23 cellular contexts compared by ENCODE assay signal in genomic region chr22:38852522-38852921, GRCh38. TPM values are rescaled to one million over a fixed set of nuclear protein-coding genes. Genes with fewer than 3 reads are reported as not detected.
DNase-seq lines count a peak whose midpoint lies in the region; ATAC-seq, FAIRE-seq and TF ChIP-seq lines count a peak whose summit lies in the region.
"Had no signal": no experiment of that assay in that cellular context is flagged by ENCODE, and none has a peak within 500 bp of the region (broad histone marks: within the 10 kb centered on the region; RNA-seq: fewer than 3 reads in every experiment).

No MANE protein-coding gene starts in this region.

- WGBS in H1 (ENCODE audit: extremely low coverage in 1 of 2, insufficient coverage in 1 of 2, insufficient read length in 1 of 2, insufficient replicate concordance in 2 of 2, low coverage in 1 of 2, low lambda C conversion rate in 2 of 2, missing lambda C conversion rate in 1 of 2), 2 experiments: 100% methylated on average over 1 of the region's 1 CpG; no CpG with 5 or more reads in 1 of the 2 experiments

- H2BK120ac ChIP-seq in H1 (replicated peaks; ENCODE audit: low read depth, low read length): no peak overlapping the region

- no peaks in the 10 kb centered on the region for H3K9me2 ChIP-seq in HCT116 (ENCODE audit: insufficient read depth)

- H3K36me3 ChIP-seq in HCT116 (ENCODE audit: control insufficient read depth in 1 of 2, insufficient read depth in 2 of 2, low read length in 2 of 2): no peaks in the 10 kb centered on the region
- H3K36me3 ChIP-seq in SK-N-MC (ENCODE audit: insufficient read depth, low read length): no peaks in the 10 kb centered on the region
- no peaks in the 10 kb centered on the region for H3K36me3 ChIP-seq in H1 (ENCODE audit: control insufficient read depth in 2 of 4, insufficient read depth in 4 of 4, low read length in 3 of 4)
- H3K36me3 ChIP-seq in left lung: no peaks in the 10 kb centered on the region
- H3K36me3 ChIP-seq: BE2C had no signal

- H3K9me3 Mint-ChIP-seq in progenitor cell of endocrine pancreas (ENCODE audit: low read depth): no peaks in the 10 kb centered on the region
- H3K9me3 Mint-ChIP-seq: CD8-positive, alpha-beta memory T cell; H9 had no signal

- H3K79me2 ChIP-seq in HCT116 (ENCODE audit: insufficient read depth, low read length) (no peaks in the 10 kb centered on the region), H1 (ENCODE audit: control insufficient read depth in 1 of 2, insufficient read depth in 2 of 2, low read length in 2 of 2) (no peaks in the 10 kb centered on the region)

- BruUV-seq in HCT116 (replicated peaks; lab: Mats Ljungman, UMichigan): no TSS peak

- H3K27ac ChIP-seq in HCT116 (ENCODE audit: low read depth, low read length): no peak overlapping the region
- H3K27ac ChIP-seq in SK-N-MC: 0 out of 2 replicates have a peak overlapping the region, but pooled peaks have one; percentile 30
- H3K27ac ChIP-seq in H1 (ENCODE audit: low read depth, low read length): no peak overlapping the region
- H3K27ac ChIP-seq in left lung: no peak overlapping the region
- H3K27ac ChIP-seq: HL-60 had no signal

- H2BK5ac ChIP-seq in H1 (ENCODE audit: low read depth, low read length): no peak overlapping the region

- TF ChIP-seq POLR2A in HCT116 (IDR thresholded peaks at IDR 0.05; ENCODE audit: borderline replicate concordance, extremely low read depth, insufficient read depth, insufficient read length) (no peak), H1 (IDR thresholded peaks at IDR 0.05; ENCODE audit: control extremely low read depth in 1 of 2, low read depth in 2 of 2, low read length in 2 of 2) (no peak)

- no peaks in the 10 kb centered on the region for H3K79me1 ChIP-seq in H1 (ENCODE audit: low read depth, low read length)

- DNase-seq in HCT116 (ENCODE audit: low read depth, low spot score) (no peak), SK-N-MC (ENCODE audit: low read depth, low spot score) (no peak), H1 (ENCODE audit: low read depth in 1 of 2, low spot score in 2 of 2) (no peak), progenitor cell of endocrine pancreas (ENCODE audit: low spot score, unreplicated experiment) (no peak), left lung (no peak)
- DNase-seq: ACHN; BE2C; C1 segment of cervical spinal cord; CD4-positive, CD25-positive, alpha-beta regulatory T cell; CD8-positive, alpha-beta memory T cell; COR-L47; DMS 273 treated with DMSO at 0.1 percent for 48 hours; DMS53; DND-41; EL; GOT3; H9; IMR-90; KBM-7 had no signal

- H4K20me1 ChIP-seq in HCT116 (ENCODE audit: insufficient read depth) (no peaks in the 10 kb centered on the region), H1 (replicated peaks in 1 of 2; ENCODE audit: control insufficient read depth in 1 of 2, insufficient read depth in 2 of 2, low read length in 2 of 2) (no peaks in the 10 kb centered on the region)

- TF ChIP-seq CTCF in HCT116 (IDR thresholded peaks at IDR 0.05 in 2 of 3, conservative IDR thresholded peaks at IDR 0.05 in 1 of 3; ENCODE audit: borderline replicate concordance in 1 of 3, insufficient read depth in 1 of 3, low read depth in 2 of 3, low read length in 2 of 3) (no peak), H1 (IDR thresholded peaks at IDR 0.05; ENCODE audit: control extremely low read depth in 1 of 3, insufficient read depth in 1 of 3, low read depth in 1 of 3, low read length in 3 of 3) (no peak), progenitor cell of endocrine pancreas (IDR thresholded peaks at IDR 0.05; ENCODE audit: unreplicated experiment) (no peak), left lung (IDR thresholded peaks at IDR 0.05) (no peak)

- peaks cover 47% of the 10 kb centered on the region for H3K27me3 Mint-ChIP-seq in progenitor cell of endocrine pancreas

- H3K18ac ChIP-seq in H1 (ENCODE audit: extremely low read depth, low read length): no peak overlapping the region

- no peak overlapping the region for H3K4ac ChIP-seq in H1 (replicated peaks; ENCODE audit: insufficient read length, low read depth, low read length)

- no peak overlapping the region for H4K91ac ChIP-seq in H1 (replicated peaks; ENCODE audit: insufficient read length, low read length)

- RAD21 ChIA-PET in HCT116 (lab: Charles Lee; ENCODE audit: low non-redundant PET in 1 of 2, low total read pairs in 2 of 2, uncharacterized antibody in 2 of 2, unreplicated experiment in 2 of 2): no interaction called here

- H2BK15ac ChIP-seq in H1 (ENCODE audit: low read length): no peak overlapping the region

- no peak overlapping the region for H2AK5ac ChIP-seq in H1 (ENCODE audit: low read depth, low read length)

- H3K27ac Mint-ChIP-seq in progenitor cell of endocrine pancreas: peak overlapping the region; percentile 31
- H3K27ac Mint-ChIP-seq: CD4-positive, CD25-positive, alpha-beta regulatory T cell; CD8-positive, alpha-beta memory T cell; H9 had no signal

- H3K36me3 Mint-ChIP-seq in progenitor cell of endocrine pancreas (ENCODE audit: insufficient read depth): no peaks in the 10 kb centered on the region
- H3K36me3 Mint-ChIP-seq: CD4-positive, CD25-positive, alpha-beta regulatory T cell; CD8-positive, alpha-beta memory T cell had no signal

- CTCF ChIA-PET in HCT116 (lab: Charles Lee): interaction anchor here (2.1 kb wide), 1 partner anchor 17 kb away, joined by 20 read pairs; no protein-coding TSS in a partner anchor
- CTCF ChIA-PET in H1 (lab: Charles Lee; ENCODE audit: partially characterized antibody): interaction anchor here (0.8 to 2.7 kb wide), 3 partner anchors 9 to 84 kb away, joined by 3 to 19 read pairs (median 3); no protein-coding TSS in a partner anchor

- no peaks in the 10 kb centered on the region for H3K9me3 ChIP-seq in HCT116 (ENCODE audit: control insufficient read depth in 1 of 2, insufficient read depth in 1 of 2, low read depth in 1 of 2, low read length in 2 of 2)
- no peaks in the 10 kb centered on the region for H3K9me3 ChIP-seq in SK-N-MC (ENCODE audit: low read depth, low read length)
- no peaks in the 10 kb centered on the region for H3K9me3 ChIP-seq in H1 (ENCODE audit: insufficient read depth in 2 of 2, low read depth in 1 of 2, low read length in 1 of 2)
- no peaks in the 10 kb centered on the region for H3K9me3 ChIP-seq in left lung
- H3K9me3 ChIP-seq: BE2C had no signal

- no peak overlapping the region for H4K8ac ChIP-seq in H1 (ENCODE audit: extremely low read depth, insufficient read depth, low read length)

- H2BK12ac ChIP-seq in H1 (ENCODE audit: low read depth, low read length): no peak overlapping the region

- POLR2A ChIA-PET in HCT116 (lab: Charles Lee): interaction anchor here (2.4 kb wide), 1 partner anchor 9 kb away, joined by 9 read pairs; the partner anchor contains the start of gene NPTXR
- POLR2A ChIA-PET in H1 (lab: Charles Lee; ENCODE audit: partially characterized antibody): interaction anchor here (0.6 to 1.3 kb wide), 2 partner anchors 10 to 24 kb away, joined by 3 read pairs; no protein-coding TSS in a partner anchor

- H3K4me3 ChIP-seq in HCT116 (replicated peaks in 1 of 2; ENCODE audit: low read depth in 1 of 2, low read length in 2 of 2) (no peak overlapping the region), SK-N-MC (no peak overlapping the region), H1 (ENCODE audit: extremely low read depth in 1 of 4, insufficient read depth in 2 of 4, low read depth in 3 of 4, low read length in 4 of 4) (no peak overlapping the region), left lung (no peak overlapping the region)

- TF ChIP-seq RAD21 in HCT116 (IDR thresholded peaks at IDR 0.05; ENCODE audit: low read depth) (no peak), H1 (IDR thresholded peaks at IDR 0.05 in 1 of 2, conservative IDR thresholded peaks at IDR 0.05 in 1 of 2; ENCODE audit: low read depth in 2 of 2, low read length in 2 of 2) (no peak)

- no peak for FAIRE-seq in H1 (lab: Jason Lieb, UNC)
- FAIRE-seq: GM12891 had no signal

- H3K14ac ChIP-seq in H1 (ENCODE audit: insufficient read length): no peak overlapping the region

- H3K23ac ChIP-seq in H1 (ENCODE audit: insufficient read length): no peak overlapping the region

- H3K4me2 ChIP-seq in HCT116 (ENCODE audit: low read length): peak overlapping the region; percentile 67; the same call in 1 of the 2 replicates
- H3K4me2 ChIP-seq in H1 (ENCODE audit: insufficient read depth in 1 of 2, low read depth in 2 of 2, low read length in 2 of 2): 0 out of 4 replicates have a peak overlapping the region, but pooled peaks of 1 of the 2 experiments have one; percentile 24

- ATAC-seq in HCT116 (no peak), left lung (no peak), GM21367 (IDR thresholded peaks at IDR 0.05; ENCODE audit: unreplicated experiment) (no peak), GM19035 (IDR thresholded peaks at IDR 0.05; ENCODE audit: unreplicated experiment) (no peak)

- TF ChIP-seq EP300 in H1 (IDR thresholded peaks at IDR 0.05; ENCODE audit: borderline replicate concordance in 1 of 2, low read depth in 2 of 2, low read length in 2 of 2): no peak

- intact Hi-C loops in HCT116 (cut with micrococcal nuclease) (no loop called here), left lung (cut with DNase I) (no loop called here)

- H3K4me1 Mint-ChIP-seq in progenitor cell of endocrine pancreas (ENCODE audit: low read depth): peaks cover 4% of the 10 kb centered on the region
- H3K4me1 Mint-ChIP-seq: CD4-positive, CD25-positive, alpha-beta regulatory T cell; CD8-positive, alpha-beta memory T cell had no signal

- no peak overlapping the region for H2BK20ac ChIP-seq in H1 (ENCODE audit: low read length)

- no peak overlapping the region for H3K9ac ChIP-seq in HCT116 (ENCODE audit: low read length)
- no peak overlapping the region for H3K9ac ChIP-seq in SK-N-MC (ENCODE audit: insufficient read length)
- H3K9ac ChIP-seq in H1 (replicated peaks in 1 of 4; ENCODE audit: extremely low read depth in 1 of 4, low read depth in 3 of 4, low read length in 3 of 4): peak overlapping the region in 1 of 4 experiments; percentile 21; a peak in 1 of 7 replicates

- no peak overlapping the region for H3K56ac ChIP-seq in H1 (replicated peaks; ENCODE audit: insufficient read length, low read depth, low read length)

- H2AFZ ChIP-seq in HCT116 (ENCODE audit: low read depth, low read length, poor library complexity, severe bottlenecking): no peak overlapping the region
- H2AFZ ChIP-seq in H1 (ENCODE audit: low read length): no peak overlapping the region

- H3K4me1 ChIP-seq in HCT116 (ENCODE audit: control insufficient read depth in 1 of 2, insufficient read depth in 2 of 2, low read length in 2 of 2) (peaks cover 17 to 31% of the 10 kb centered on the region in 2 experiments), H1 (replicated peaks in 1 of 4; ENCODE audit: control insufficient read depth in 3 of 4, insufficient read depth in 4 of 4, low read length in 3 of 4) (peaks cover 0 to 3% (median under 1%) of the 10 kb centered on the region in 4 experiments; a peak in 2 of 7 replicates), left lung (no peaks in the 10 kb centered on the region)

- no peaks in the 10 kb centered on the region for H3K23me2 ChIP-seq in H1 (ENCODE audit: low read depth, low read length)

- H3K27me3 ChIP-seq in HCT116 (ENCODE audit: insufficient read depth, low read length): no peaks in the 10 kb centered on the region
- H3K27me3 ChIP-seq in H1 (replicated peaks in 1 of 4; ENCODE audit: control insufficient read depth in 3 of 4, extremely low read depth in 1 of 4, insufficient read depth in 3 of 4, low read length in 3 of 4): peaks cover 0 to 5% (median 2%) of the 10 kb centered on the region in 4 experiments; a peak in 2 of 7 replicates
- H3K27me3 ChIP-seq in left lung: peaks cover 0 to 17% of the 10 kb centered on the region in 2 donors
- H3K27me3 ChIP-seq: BE2C had no signal

- H4K5ac ChIP-seq in H1 (ENCODE audit: insufficient read length, low read depth, low read length): no peak overlapping the region

- H3K4me3 Mint-ChIP-seq in progenitor cell of endocrine pancreas (ENCODE audit: low read depth): no peak overlapping the region
- H3K4me3 Mint-ChIP-seq: CD4-positive, CD25-positive, alpha-beta regulatory T cell; CD8-positive, alpha-beta memory T cell; H9 had no signal

RNA-seq across cellular contexts. Expression of gene NPTXR, which starts 8.7 kb away (rescaled TPM):
- total RNA-seq in HCT116 (2021; ENCODE audit: unreplicated experiment) (12.8 TPM), progenitor cell of endocrine pancreas (4.7 TPM in 2 replicates), left lung (1 to 10 TPM; 4.5 to 5.3 TPM)
- polyA plus RNA-seq in HCT116 (2012): 13.3 and 13.4 TPM in 2 replicates
- 5.8 and 6.4 TPM in 2 replicates for total RNA-seq in H1 (2021; fragmentation: NEBNext Ultra II Directional; extraction: Animal tissue kit (Norgen Biotek cat#: 25700))
- 3.7 and 4.9 TPM in 2 replicates for polyA plus RNA-seq in H1 (2011; rRNA removed)
- 3.3 TPM for polyA plus RNA-seq in H1 (2011; cell fraction: cytosol; rRNA removed)
- 3.8 TPM for polyA plus RNA-seq in H1 (2011; cell fraction: nucleus; rRNA removed)
- polyA plus RNA-seq in H1 (2012, experiment 1 of 2): 5.5 to 8.8 TPM (median 6.9 TPM) in 4 replicates
- polyA plus RNA-seq in H1 (2012, experiment 2 of 2): 5.3 TPM
- 5.2 TPM for polyA plus RNA-seq in H1 (2013, experiment 1 of 2)
- 6.0 TPM for polyA plus RNA-seq in H1 (2013, experiment 2 of 2)
- polyA minus RNA-seq in H1 (2011; rRNA and poly(A)+ RNA removed): 5.1 and 5.9 TPM in 2 replicates
- polyA minus RNA-seq in H1 (2011; cell fraction: cytosol; rRNA and poly(A)+ RNA removed): 8.6 TPM
- polyA minus RNA-seq in H1 (2011; cell fraction: nucleus; rRNA and poly(A)+ RNA removed): 2.4 TPM

RNA-seq across cellular contexts. Expression of gene CBX6, which starts 19.5 kb away (rescaled TPM):
- total RNA-seq in HCT116 (2021; ENCODE audit: unreplicated experiment) (90.0 TPM), progenitor cell of endocrine pancreas (38.8 and 39.6 TPM in 2 replicates), left lung (10 to 100 TPM; 63.0 to 80.0 TPM)
- polyA plus RNA-seq in HCT116 (2012): 33.9 and 39.9 TPM in 2 replicates
- 27.5 and 28.2 TPM in 2 replicates for total RNA-seq in H1 (2021; fragmentation: NEBNext Ultra II Directional; extraction: Animal tissue kit (Norgen Biotek cat#: 25700))
- 10.6 and 11.7 TPM in 2 replicates for polyA plus RNA-seq in H1 (2011; rRNA removed)
- 6.3 TPM for polyA plus RNA-seq in H1 (2011; cell fraction: cytosol; rRNA removed)
- 33.5 TPM for polyA plus RNA-seq in H1 (2011; cell fraction: nucleus; rRNA removed)
- polyA plus RNA-seq in H1 (2012, experiment 1 of 2): 12.9 to 17.7 TPM (median 14.7 TPM) in 4 replicates
- 13.0 TPM for polyA plus RNA-seq in H1 (2012, experiment 2 of 2)
- polyA plus RNA-seq in H1 (2013, experiment 1 of 2): 10.8 TPM
- polyA plus RNA-seq in H1 (2013, experiment 2 of 2): 11.2 TPM
- 15.0 and 17.1 TPM in 2 replicates for polyA minus RNA-seq in H1 (2011; rRNA and poly(A)+ RNA removed)
- 22.2 TPM for polyA minus RNA-seq in H1 (2011; cell fraction: cytosol; rRNA and poly(A)+ RNA removed)
- 50.0 TPM for polyA minus RNA-seq in H1 (2011; cell fraction: nucleus; rRNA and poly(A)+ RNA removed)

RNA-seq across cellular contexts. Expression of gene DNAL4, which starts 58.6 kb away (rescaled TPM):
- total RNA-seq in HCT116 (2021; ENCODE audit: unreplicated experiment) (18.3 TPM), progenitor cell of endocrine pancreas (27.1 and 28.0 TPM in 2 replicates), left lung (10 to 100 TPM; 16.3 to 21.5 TPM)
- polyA plus RNA-seq in HCT116 (2012): 20.9 and 25.1 TPM in 2 replicates
- total RNA-seq in H1 (2021; fragmentation: NEBNext Ultra II Directional; extraction: Animal tissue kit (Norgen Biotek cat#: 25700)): 7.8 and 8.8 TPM in 2 replicates
- 14.0 and 23.4 TPM in 2 replicates for polyA plus RNA-seq in H1 (2011; rRNA removed)
- polyA plus RNA-seq in H1 (2011; cell fraction: cytosol; rRNA removed): 17.7 TPM
- polyA plus RNA-seq in H1 (2011; cell fraction: nucleus; rRNA removed): 17.5 TPM
- 7.9 to 11.2 TPM (median 10.6 TPM) in 4 replicates for polyA plus RNA-seq in H1 (2012, experiment 1 of 2)
- polyA plus RNA-seq in H1 (2012, experiment 2 of 2): 12.6 TPM
- 7.5 TPM for polyA plus RNA-seq in H1 (2013, experiment 1 of 2)
- 8.2 TPM for polyA plus RNA-seq in H1 (2013, experiment 2 of 2)
- polyA minus RNA-seq in H1 (2011; rRNA and poly(A)+ RNA removed): 6.9 and 7.1 TPM in 2 replicates
- polyA minus RNA-seq in H1 (2011; cell fraction: cytosol; rRNA and poly(A)+ RNA removed): 5.4 TPM
- 2.5 TPM for polyA minus RNA-seq in H1 (2011; cell fraction: nucleus; rRNA and poly(A)+ RNA removed)
